In genomic region chr16:2701272-2701671, GRCh38 we compare ENCODE assay signal across 30 cellular contexts.
"Had no signal": no experiment of that assay in that cellular context is flagged by ENCODE, and none has a peak within 500 bp of the region (broad histone marks: within the 10 kb centered on the region; RNA-seq: fewer than 3 reads in every experiment).

No MANE protein-coding gene starts in this region.

- DNase-seq: activated B cell treated with CpG ODN at 0.5 μM for 24 hours; activated CD4-positive, alpha-beta memory T cell treated with anti-CD3 and anti-CD28 coated beads, Interleukin-2, amount 10 ng/mL, durations not matched to agents 7 days and 5 days; activated CD4-positive, alpha-beta T cell treated with anti-CD3 and anti-CD28 coated beads for 1 hour; activated CD4-positive, alpha-beta T cell treated with anti-CD3 and anti-CD28 coated beads for 36 hours; activated CD4-positive, alpha-beta T cell treated with anti-CD3 and anti-CD28 coated beads for 48 hours; activated CD4-positive, alpha-beta T cell treated with anti-CD3 and anti-CD28 coated beads, Interleukin-2, amount 10 ng/mL, durations not matched to agents 7 days and 5 days; activated CD4-positive, alpha-beta T cell treated with anti-CD3 and anti-CD28 coated beads, Interleukin-2, amount 50 U/mL, for 48 hours; activated CD8-positive, alpha-beta memory T cell treated with anti-CD3 and anti-CD28 coated beads for 24 hours; activated CD8-positive, alpha-beta memory T cell treated with anti-CD3 and anti-CD28 coated beads, Interleukin-2, amount 10 ng/mL, durations not matched to agents 7 days and 5 days; activated CD8-positive, alpha-beta memory T cell treated with anti-CD3 and anti-CD28 coated beads, Interleukin-2, amount 50 U/mL, for 48 hours; activated CD8-positive, alpha-beta T cell treated with anti-CD3 and anti-CD28 coated beads, Interleukin-2, amount 10 ng/mL, durations not matched to agents 7 days and 5 days; activated effector memory CD4-positive, alpha-beta T cell treated with Interleukin-2 at 50 U/mL for 16 hours; activated gamma-delta T cell; activated naive CD4-positive, alpha-beta T cell treated with anti-CD3 and anti-CD28 coated beads, Interleukin-2, amount 10 ng/mL, durations not matched to agents 7 days and 5 days; activated naive CD4-positive, alpha-beta T cell treated with Interleukin-2 at 50 U/mL for 16 hours; activated naive CD8-positive, alpha-beta T cell treated with anti-CD3 and anti-CD28 coated beads, Interleukin-2, amount 10 ng/mL, durations not matched to agents 7 days and 5 days; activated naive CD8-positive, alpha-beta T cell treated with anti-CD3 and anti-CD28 coated beads, Interleukin-2, amount 50 U/mL, for 24 hours; activated T-cell treated with anti-CD3 and anti-CD28 coated beads, Interleukin-2, amount 50 U/mL, for 24 hours; activated T-cell treated with anti-CD3 and anti-CD28 coated beads, Interleukin-2, amount 50 U/mL, for 48 hours; amygdala; anterior cingulate cortex; body of pancreas; brain microvascular endothelial cell; cerebellar nuclear complex; T-helper 1 cell; T-helper 2 cell; T-helper 9 cell had no signal

- H3K9me3 ChIP-seq: body of pancreas, breast epithelium had no signal

- ATAC-seq: activated CD4-positive, alpha-beta T cell treated with anti-CD3 and anti-CD28 coated beads for 36 hours; activated CD4-positive, CD25-positive, alpha-beta regulatory T cell treated with anti-CD3 and anti-CD28 coated beads, Interleukin-2, amount 50 U/mL, for 24 hours; activated CD8-positive, alpha-beta memory T cell treated with anti-CD3 and anti-CD28 coated beads, Interleukin-2, amount 10 ng/mL, durations not matched to agents 7 days and 5 days; activated CD8-positive, alpha-beta T cell treated with anti-CD3 and anti-CD28 coated beads, Interleukin-2, amount 10 ng/mL, durations not matched to agents 7 days and 5 days; activated naive CD8-positive, alpha-beta T cell treated with anti-CD3 and anti-CD28 coated beads, Interleukin-2, amount 50 U/mL, for 24 hours; body of pancreas had no signal

- H3K27ac ChIP-seq: body of pancreas, brain microvascular endothelial cell, breast epithelium, VCaP had no signal

- H3K27me3 ChIP-seq: body of pancreas, brain microvascular endothelial cell, breast epithelium had no signal

- H3K4me1 ChIP-seq: body of pancreas had no signal

- H3K4me3 ChIP-seq: body of pancreas, breast epithelium had no signal
